Comparison of ENCODE assay signal across 26 cellular contexts in the genomic region with DNA sequence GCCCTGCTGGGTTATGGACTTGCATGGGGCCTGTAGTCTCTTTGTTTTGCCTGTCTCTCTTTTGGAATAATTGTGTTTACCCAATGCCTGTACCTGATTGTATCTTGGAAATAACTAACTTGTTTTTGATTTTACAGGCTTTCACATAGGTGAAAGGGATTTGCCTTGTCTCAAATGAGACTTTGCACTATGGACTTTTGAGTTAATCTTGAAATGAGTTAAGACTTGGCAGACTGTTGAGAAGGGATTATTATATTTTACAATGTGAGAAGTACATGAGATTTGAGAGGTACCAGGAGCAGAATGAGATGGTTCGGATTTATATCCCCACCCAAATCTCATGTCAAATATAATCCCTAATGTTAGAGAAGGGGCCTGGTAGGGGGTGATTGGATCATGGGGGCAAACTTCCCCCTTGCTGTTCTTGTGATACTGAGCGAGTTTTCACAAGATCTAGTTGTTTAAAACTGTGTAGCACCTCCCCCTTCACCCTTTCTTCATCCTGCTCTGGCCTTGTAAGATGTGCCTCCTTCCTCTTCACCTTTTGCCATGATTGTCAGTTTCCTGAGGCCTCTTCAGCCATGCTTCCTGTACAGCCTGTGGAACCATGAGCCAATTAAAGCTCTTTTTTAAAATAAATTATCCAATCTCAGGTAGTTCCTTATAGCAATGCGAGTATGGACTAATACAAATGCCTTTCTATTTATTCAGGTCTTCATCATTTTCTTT.
DNase-seq lines count a peak whose midpoint lies in the region; ATAC-seq and FAIRE-seq lines count a peak whose summit lies in the region.
"Had no signal": no experiment of that assay in that cellular context is flagged by ENCODE, and none has a peak within 500 bp of the region (broad histone marks: within the 10 kb centered on the region; RNA-seq: fewer than 3 reads in every experiment).

No MANE protein-coding gene starts in this region.

- FAIRE-seq in colon (lab: Jason Lieb, UNC), result peak; percentile 57
- FAIRE-seq: A549, D721Med, GM12892 had no signal

- peaks cover 20 to 24% (median 21%) of the 10 kb centered on the region in 3 donors for H3K4me1 Mint-ChIP-seq in IgD-negative memory B cell
- no peaks in the 10 kb centered on the region for H3K4me1 Mint-ChIP-seq in T-helper 2 cell treated with Interferon-gamma antibody and Interleukin-4, amounts not matched to agents 5 μg/mL and 100 μg/mL, for 36 hours (ENCODE audit: low read depth)
- H3K4me1 Mint-ChIP-seq: GM23338, H9 had no signal

- peaks cover 3% of the 10 kb centered on the region for H3K27me3 Mint-ChIP-seq in IgD-negative memory B cell
- no peaks in the 10 kb centered on the region for H3K27me3 Mint-ChIP-seq in T-helper 2 cell treated with Interferon-gamma antibody and Interleukin-4, amounts not matched to agents 5 μg/mL and 100 μg/mL, for 36 hours (ENCODE audit: low read depth)
- H3K27me3 Mint-ChIP-seq: CD4-positive, alpha-beta T cell had no signal

- peak; percentile 12 for DNase-seq in GDM1 (lab: John Stamatoyannopoulos, UW)
- DNase-seq in anterior cingulate cortex (lab: John Stamatoyannopoulos, UW), result no peak
- DNase-seq in HAP-1 (ENCODE audit: low spot score in 2 of 2), result no peak
- no peak for DNase-seq in T-helper 2 cell treated with Interferon-gamma antibody and Interleukin-4, amounts not matched to agents 5 μg/mL and 100 μg/mL, for 36 hours (ENCODE audit: low spot score)
- DNase-seq: 8988T; ACHN; AML-193; BE2C; CD4-positive, alpha-beta T cell; CD8-positive, alpha-beta memory T cell; DMS 273 treated with DMSO at 0.1 percent for 48 hours; DMS79; EL; GF-D8; H9; HFFc6 had no signal

- peak overlapping the region in 2 of 3 donors; percentile 78 to 86 for H3K27ac Mint-ChIP-seq in IgD-negative memory B cell
- H3K27ac Mint-ChIP-seq in T-helper 2 cell treated with Interferon-gamma antibody and Interleukin-4, amounts not matched to agents 5 μg/mL and 100 μg/mL, for 36 hours, result no peak overlapping the region
- H3K27ac Mint-ChIP-seq: CD14-positive monocyte; CD4-positive, alpha-beta T cell; CD8-positive, alpha-beta memory T cell; GM23338; H9; HFFc6 had no signal

- no peaks in the 10 kb centered on the region for H3K36me3 ChIP-seq in mucosa of rectum (ENCODE audit: control insufficient read depth in 2 of 2, insufficient read depth in 2 of 2, low read length in 2 of 2)
- no peaks in the 10 kb centered on the region for H3K36me3 ChIP-seq in HAP-1 (replicated peaks)
- H3K36me3 ChIP-seq: BE2C; BLaER1 treated with 17β-estradiol and CSF1 and Interleukin-3, amounts not matched to agents 10 nM and 100 nM had no signal

- peaks cover 3% of the 10 kb centered on the region for H3K36me3 Mint-ChIP-seq in IgD-negative memory B cell
- H3K36me3 Mint-ChIP-seq in T-helper 2 cell treated with Interferon-gamma antibody and Interleukin-4, amounts not matched to agents 5 μg/mL and 100 μg/mL, for 36 hours (ENCODE audit: low read depth), result no peaks in the 10 kb centered on the region
- H3K36me3 Mint-ChIP-seq: CD14-positive monocyte; CD8-positive, alpha-beta memory T cell had no signal

- H3K4me3 ChIP-seq in mucosa of rectum (ENCODE audit: low read length in 2 of 2), result no peak overlapping the region
- no peak overlapping the region for H3K4me3 ChIP-seq in HAP-1
- H3K4me3 ChIP-seq: A549; BLaER1 treated with 17β-estradiol and CSF1 and Interleukin-3, amounts not matched to agents 10 nM and 100 nM; GM23338 had no signal

- no peak overlapping the region for H3K4me3 Mint-ChIP-seq in IgD-negative memory B cell
- no peak overlapping the region for H3K4me3 Mint-ChIP-seq in T-helper 2 cell treated with Interferon-gamma antibody and Interleukin-4, amounts not matched to agents 5 μg/mL and 100 μg/mL, for 36 hours
- H3K4me3 Mint-ChIP-seq: CD14-positive monocyte; CD4-positive, alpha-beta T cell; GM23338; H9; HFFc6 had no signal

- H3K27ac ChIP-seq in mucosa of rectum (ENCODE audit: low read depth in 2 of 2, low read length in 2 of 2), result peak overlapping the region; percentile 26 to 73
- H3K27ac ChIP-seq: A549; BLaER1 treated with 17β-estradiol and CSF1 and Interleukin-3, amounts not matched to agents 10 nM and 100 nM had no signal

- no peaks in the 10 kb centered on the region for H3K9me3 ChIP-seq in mucosa of rectum (ENCODE audit: control insufficient read depth in 2 of 2, low read length in 2 of 2)
- H3K9me3 ChIP-seq in HAP-1, result no peaks in the 10 kb centered on the region
- H3K9me3 ChIP-seq: A549, BE2C had no signal

- H3K9ac ChIP-seq in mucosa of rectum (ENCODE audit: low read depth in 1 of 2, low read length in 2 of 2), result no peak overlapping the region
- H3K9ac ChIP-seq: BLaER1 treated with 17β-estradiol and CSF1 and Interleukin-3, amounts not matched to agents 10 nM and 100 nM had no signal

- ATAC-seq in GM18868 (IDR thresholded peaks at IDR 0.05; ENCODE audit: unreplicated experiment), result no peak
- ATAC-seq: A549, GM23338 had no signal

- in situ Hi-C loops in HAP-1 (cut with MboI; ENCODE audit: low sequenced_read_pairs), result no loop called here

- peaks cover 0 to 3% (median 0%) of the 10 kb centered on the region in 3 donors for H3K9me3 Mint-ChIP-seq in IgD-negative memory B cell
- H3K9me3 Mint-ChIP-seq in T-helper 2 cell treated with Interferon-gamma antibody and Interleukin-4, amounts not matched to agents 5 μg/mL and 100 μg/mL, for 36 hours, result no peaks in the 10 kb centered on the region
- H3K9me3 Mint-ChIP-seq: CD4-positive, alpha-beta T cell; CD8-positive, alpha-beta memory T cell; GM23338; HFFc6 had no signal

- H3K27me3 ChIP-seq in mucosa of rectum (ENCODE audit: control insufficient read depth in 2 of 2, insufficient read depth in 2 of 2, low read length in 2 of 2), result no peaks in the 10 kb centered on the region
- H3K27me3 ChIP-seq in HAP-1 (ENCODE audit: low read depth), result no peaks in the 10 kb centered on the region
- H3K27me3 ChIP-seq: BE2C had no signal

- H3K4me1 ChIP-seq in mucosa of rectum (ENCODE audit: control insufficient read depth in 2 of 2, insufficient read depth in 2 of 2, low read length in 2 of 2) (peaks cover 0 to 2% of the 10 kb centered on the region in 2 donors), HAP-1 (no peaks in the 10 kb centered on the region)
- H3K4me1 ChIP-seq: A549, BE2C had no signal
